1 cellular context compared by ENCODE assay signal in genomic region chr1:224454337-224455055, GRCh38.
TF ChIP-seq lines count a peak whose summit lies in the region.

No MANE protein-coding gene starts in this region.

TF ChIP-seq in HepG2, 621 proteins besides CTCF, POLR2A, EP300 and RAD21 (continued from another document):
- TF ChIP-seq PAXIP1 (CRISPR knock-in tag; conservative IDR thresholded peaks at IDR 0.05) = 0 out of 2 replicates have a peak, but pooled peaks have one; percentile 31
- no peak for TF ChIP-seq ZNF710 (CRISPR knock-in tag; IDR thresholded peaks at IDR 0.05; ENCODE audit: borderline replicate concordance)
- TF ChIP-seq RERE (CRISPR knock-in tag; IDR thresholded peaks at IDR 0.05; ENCODE audit: low read depth) = no peak
- TF ChIP-seq ELF3 (CRISPR knock-in tag; IDR thresholded peaks at IDR 0.05) = no peak
- TF ChIP-seq TEAD3 (CRISPR knock-in tag; optimal IDR thresholded peaks at IDR 0.05; ENCODE audit: borderline replicate concordance) = peak; percentile 85
- TF ChIP-seq SOX6 (IDR thresholded peaks at IDR 0.05) = no peak
- peak; percentile 34 for TF ChIP-seq SOX6 (CRISPR knock-in tag; IDR thresholded peaks at IDR 0.05)
- TF ChIP-seq PAX8 (CRISPR knock-in tag; IDR thresholded peaks at IDR 0.05; ENCODE audit: borderline replicate concordance) = no peak
- TF ChIP-seq GABPA (IDR thresholded peaks at IDR 0.05; ENCODE audit: low read depth, low read length) = no peak
- 0 out of 2 replicates have a peak, but pooled peaks have one; percentile 19 for TF ChIP-seq GABPA (CRISPR knock-in tag; IDR thresholded peaks at IDR 0.05; ENCODE audit: low read depth)
- TF ChIP-seq PCBP1 (IDR thresholded peaks at IDR 0.05; ENCODE audit: borderline replicate concordance, low read depth, low read length) = no peak
- no peak for TF ChIP-seq MIXL1 (CRISPR knock-in tag; IDR thresholded peaks at IDR 0.05)
- TF ChIP-seq ZNF562 (CRISPR knock-in tag; IDR thresholded peaks at IDR 0.05; ENCODE audit: borderline replicate concordance) = no peak
- no peak for TF ChIP-seq ZNF24 (IDR thresholded peaks at IDR 0.05)
- no peak for TF ChIP-seq MNT (IDR thresholded peaks at IDR 0.05)
- no peak for TF ChIP-seq ZHX1 (CRISPR knock-in tag; IDR thresholded peaks at IDR 0.05; ENCODE audit: low read depth)
- TF ChIP-seq ZNF331 (CRISPR knock-in tag; IDR thresholded peaks at IDR 0.05) = 0 out of 2 replicates have a peak, but pooled peaks have one; percentile 28
- peak; percentile 21; the same call in 1 of the 2 replicates for TF ChIP-seq FOXK2 (IDR thresholded peaks at IDR 0.05)
- TF ChIP-seq FOXA1 (IDR thresholded peaks at IDR 0.05) = no peak
- TF ChIP-seq FOXA1 (CRISPR knock-in tag; IDR thresholded peaks at IDR 0.05) = peak; percentile 43
- TF ChIP-seq NFYB (CRISPR knock-in tag; IDR thresholded peaks at IDR 0.05) = peak; percentile 39; the same call in 1 of the 2 replicates
- peak; percentile 49; the same call in 1 of the 2 replicates for TF ChIP-seq ZNF292 (CRISPR knock-in tag; IDR thresholded peaks at IDR 0.05; ENCODE audit: borderline replicate concordance, low read depth)
- no peak for TF ChIP-seq ZNF484 (CRISPR knock-in tag; IDR thresholded peaks at IDR 0.05; ENCODE audit: borderline replicate concordance, low read depth)
- TF ChIP-seq HNF4A (CRISPR knock-in tag; IDR thresholded peaks at IDR 0.05) = peak; percentile 31; the same call in 1 of the 2 replicates
- no peak for TF ChIP-seq CENPBD1 (CRISPR knock-in tag; IDR thresholded peaks at IDR 0.05; ENCODE audit: borderline replicate concordance, low read depth)
- 0 out of 2 replicates have a peak, but pooled peaks have one; percentile 10 for TF ChIP-seq KDM6A (CRISPR knock-in tag; IDR thresholded peaks at IDR 0.05; ENCODE audit: low read depth)
- TF ChIP-seq SAP130 (CRISPR knock-in tag; IDR thresholded peaks at IDR 0.05; ENCODE audit: low read depth) = peak; percentile 52; the same call in 1 of the 2 replicates
- TF ChIP-seq ZBTB38 (CRISPR knock-in tag; IDR thresholded peaks at IDR 0.05) = no peak
- TF ChIP-seq GATAD2A (CRISPR knock-in tag; IDR thresholded peaks at IDR 0.05) = 0 out of 2 replicates have a peak, but pooled peaks have one; percentile 12
- 0 out of 2 replicates have a peak, but pooled peaks have one; percentile 19 for TF ChIP-seq FOXP4 (CRISPR knock-in tag; IDR thresholded peaks at IDR 0.05)
- no peak for TF ChIP-seq ARHGAP35 (CRISPR knock-in tag; IDR thresholded peaks at IDR 0.05; ENCODE audit: borderline replicate concordance)
